Comparison of ENCODE assay signal across 28 cellular contexts in the genomic region with DNA sequence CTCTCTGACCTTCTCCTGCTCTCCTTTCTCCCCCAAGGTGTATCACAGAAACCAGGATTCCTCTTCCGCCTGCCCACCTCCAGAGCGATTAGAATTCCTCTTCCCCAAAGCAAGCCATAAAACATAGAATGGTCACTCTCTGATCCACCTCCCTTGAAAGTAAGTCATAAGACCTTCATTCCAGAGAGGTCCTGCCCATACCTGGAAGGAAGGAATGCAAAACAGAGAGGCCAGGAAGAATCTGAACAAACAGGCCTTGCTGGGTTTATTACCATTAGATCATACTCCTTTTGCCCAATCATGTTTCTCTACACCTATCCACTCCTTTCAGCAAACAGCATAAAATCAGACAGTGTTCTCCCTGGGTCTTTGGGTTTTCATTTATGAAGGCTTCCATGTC. TPM values are rescaled to one million over a fixed set of nuclear protein-coding genes. Genes with fewer than 3 reads are reported as not detected.
DNase-seq lines count a peak whose midpoint lies in the region; ATAC-seq and TF ChIP-seq lines count a peak whose summit lies in the region.
"Had no signal": no experiment of that assay in that cellular context is flagged by ENCODE, and none has a peak within 500 bp of the region (broad histone marks: within the 10 kb centered on the region; RNA-seq: fewer than 3 reads in every experiment).

No MANE protein-coding gene starts in this region.

- H3K56ac ChIP-seq in mesendoderm (ENCODE audit: low read length), result peak overlapping the region; percentile 78

- H3K27me3 ChIP-seq in Caco-2 (replicated peaks; ENCODE audit: control insufficient read depth, insufficient read depth, low read length) (no peaks in the 10 kb centered on the region), esophagus squamous epithelium (no peaks in the 10 kb centered on the region), mesendoderm (ENCODE audit: insufficient read depth, low read length, poor library complexity) (no peaks in the 10 kb centered on the region)
- H3K27me3 ChIP-seq: esophagus muscularis mucosa, gastroesophageal sphincter, SJSA1, tibial nerve had no signal

- POLR2A ChIA-PET in Caco-2 (lab: Charles Lee), result interaction anchor here (0.6 kb wide), 1 partner anchor 21 kb away, joined by 21 read pairs; no protein-coding TSS in a partner anchor

- in situ Hi-C loops in KBM-7 (cut with MboI; ENCODE audit: low pct_unique_long_range_greater_than_20kb, low sequenced_read_pairs), result no loop called here

- H3K4me3 ChIP-seq in Caco-2 (ENCODE audit: low read depth, low read length) (no peak overlapping the region), esophagus squamous epithelium (no peak overlapping the region), mesendoderm (ENCODE audit: low read length) (no peak overlapping the region)
- H3K4me3 ChIP-seq: esophagus muscularis mucosa, gastroesophageal sphincter, SJSA1, tibial nerve had no signal

- CTCF ChIA-PET in Caco-2 (lab: Charles Lee), result no interaction called here

- H3K27me3 Mint-ChIP-seq in Caco-2 (ENCODE audit: insufficient read depth, unreplicated experiment) (no peaks in the 10 kb centered on the region), immature natural killer cell (ENCODE audit: low read depth in 3 of 3) (no peaks in the 10 kb centered on the region)
- H3K27me3 Mint-ChIP-seq in stimulated activated naive CD8-positive, alpha-beta T cell treated with anti-CD3 and anti-CD28 coated beads, Interleukin-15, amount 100 ng/mL, for 72 hours, result no peaks in the 10 kb centered on the region
- H3K27me3 Mint-ChIP-seq: activated T-helper 17 cell treated with anti-CD3 and anti-CD28 coated beads, Interleukin-2, amount 50 U/mL, for 72 hours had no signal

- no peak overlapping the region for H4K8ac ChIP-seq in mesendoderm (ENCODE audit: low read depth, low read length)

- DNase-seq in Caco-2 (peak; percentile 90), esophagus squamous epithelium (lab: John Stamatoyannopoulos, UW) (no peak), mesendoderm (peak; percentile 96), KBM-7 (no peak), immature natural killer cell (no peak), anterior cingulate cortex (lab: John Stamatoyannopoulos, UW) (no peak)
- no peak for DNase-seq in stimulated activated naive CD8-positive, alpha-beta T cell treated with anti-CD3 and anti-CD28 coated beads, Interleukin-15, amount 100 ng/mL, for 72 hours
- DNase-seq: activated CD4-positive, alpha-beta T cell treated with anti-CD3 and anti-CD28 coated beads for 48 hours; CD8-positive, alpha-beta memory T cell; cerebellar nuclear complex; DMS79; effector CD4-positive, alpha-beta T cell; Karpas-422; NCI-H1092 treated with DMSO at 0.1 percent for 48 hours; NCI-H2029; NCI-H226; NCI-H82; small intestine; stimulated activated CD4-positive, alpha-beta T cell treated with anti-CD3 and anti-CD28 coated beads, Interleukin-2, amount 100 ng/mL, for 48 hours; stimulated activated naive CD4-positive, alpha-beta T cell treated with Interleukin-2 at 50 U/mL for 16 hours had no signal

- H4K5ac ChIP-seq in mesendoderm (ENCODE audit: low read length), result peak overlapping the region; percentile 79

- H3K27ac Mint-ChIP-seq in Caco-2 (ENCODE audit: unreplicated experiment) (peak overlapping the region; percentile 79), immature natural killer cell (no peak overlapping the region)
- no peak overlapping the region for H3K27ac Mint-ChIP-seq in stimulated activated naive CD8-positive, alpha-beta T cell treated with anti-CD3 and anti-CD28 coated beads, Interleukin-15, amount 100 ng/mL, for 72 hours
- H3K27ac Mint-ChIP-seq: activated naive CD4-positive, alpha-beta T cell treated with anti-CD3 and anti-CD28 coated beads, Interleukin-2, amount 50 U/mL, for 72 hours; activated T-helper 17 cell treated with anti-CD3 and anti-CD28 coated beads, Interleukin-2, amount 50 U/mL, for 72 hours; CD8-positive, alpha-beta memory T cell; T-helper 1 cell treated with Interleukin-12 subunit alpha and Interleukin-12 subunit beta and Interleukin-4 antibody, amounts not matched to agents 30 μg/mL and 1 μg/mL, for 36 hours had no signal

- WGBS in esophagus squamous epithelium, 2 donors, result 84 to 95% methylated on average over 2 of the region's 2 CpGs
- no CpG with 5 or more reads among the region's 2 CpGs for WGBS in mesendoderm (ENCODE audit: extremely low coverage, insufficient coverage, low lambda C conversion rate)

- H3K4me1 Mint-ChIP-seq in Caco-2 (ENCODE audit: low read depth, unreplicated experiment) (peaks cover 20% of the 10 kb centered on the region), immature natural killer cell (no peaks in the 10 kb centered on the region)
- no peaks in the 10 kb centered on the region for H3K4me1 Mint-ChIP-seq in stimulated activated naive CD8-positive, alpha-beta T cell treated with anti-CD3 and anti-CD28 coated beads, Interleukin-15, amount 100 ng/mL, for 72 hours
- H3K4me1 Mint-ChIP-seq: activated T-helper 17 cell treated with anti-CD3 and anti-CD28 coated beads, Interleukin-2, amount 50 U/mL, for 72 hours; CD8-positive, alpha-beta memory T cell had no signal

- peak overlapping the region; percentile 23 for H2BK15ac ChIP-seq in mesendoderm (replicated peaks; ENCODE audit: low read depth)

- H3K27ac ChIP-seq in esophagus squamous epithelium (peak overlapping the region in 3 of 4 donors; percentile 30 to 62 (median 39)), mesendoderm (ENCODE audit: low read depth, low read length) (peak overlapping the region; percentile 95)
- H3K27ac ChIP-seq: esophagus muscularis mucosa, gastroesophageal sphincter, SJSA1, tibial nerve had no signal

- no peak for TF ChIP-seq POLR2A in esophagus squamous epithelium (IDR thresholded peaks at IDR 0.05)

- H3K4me1 ChIP-seq in Caco-2, result peaks cover 38% of the 10 kb centered on the region
- H3K4me1 ChIP-seq in esophagus squamous epithelium, result peaks cover 0 to 6% (median 0%) of the 10 kb centered on the region in 3 donors
- H3K4me1 ChIP-seq in mesendoderm (ENCODE audit: control insufficient read depth, low read depth, low read length), result peaks cover 8% of the 10 kb centered on the region
- H3K4me1 ChIP-seq: esophagus muscularis mucosa, gastroesophageal sphincter, SJSA1, tibial nerve had no signal

- no peak overlapping the region for H3K4me2 ChIP-seq in mesendoderm (ENCODE audit: low read length)

- H3K79me2 ChIP-seq in mesendoderm (ENCODE audit: control insufficient read depth, insufficient read depth, low read length), result no peaks in the 10 kb centered on the region

- H3K4ac ChIP-seq in mesendoderm (ENCODE audit: low read depth, low read length), result peak overlapping the region; percentile 55

- peak overlapping the region; percentile 25 for H3K4me3 Mint-ChIP-seq in Caco-2 (ENCODE audit: unreplicated experiment)
- H3K4me3 Mint-ChIP-seq in immature natural killer cell, result no peak overlapping the region
- no peak overlapping the region for H3K4me3 Mint-ChIP-seq in stimulated activated naive CD8-positive, alpha-beta T cell treated with anti-CD3 and anti-CD28 coated beads, Interleukin-15, amount 100 ng/mL, for 72 hours
- H3K4me3 Mint-ChIP-seq: activated T-helper 17 cell treated with anti-CD3 and anti-CD28 coated beads, Interleukin-2, amount 50 U/mL, for 72 hours; CD8-positive, alpha-beta memory T cell; T-helper 1 cell treated with Interleukin-12 subunit alpha and Interleukin-12 subunit beta and Interleukin-4 antibody, amounts not matched to agents 30 μg/mL and 1 μg/mL, for 36 hours had no signal

- peak; percentile 73 for TF ChIP-seq EP300 in Ishikawa (IDR thresholded peaks at IDR 0.05; ENCODE audit: borderline replicate concordance)

- no TSS peak for BruUV-seq in Caco-2 (replicated peaks; lab: Mats Ljungman, UMichigan)

- H3K79me1 ChIP-seq in mesendoderm (ENCODE audit: low read length), result no peaks in the 10 kb centered on the region

- TF ChIP-seq RAD21 in Ishikawa (IDR thresholded peaks at IDR 0.05; ENCODE audit: low read depth), result peak; percentile 23; the same call in 1 of the 2 replicates

- no peak for TF ChIP-seq CTCF in Caco-2 (IDR thresholded peaks at IDR 0.05; ENCODE audit: insufficient read depth in 1 of 2, low read depth in 1 of 2, low read length in 1 of 2, severe bottlenecking in 1 of 2, unreplicated experiment in 1 of 2)
- no peak for TF ChIP-seq CTCF in esophagus squamous epithelium (IDR thresholded peaks at IDR 0.05)

- H2AK5ac ChIP-seq in mesendoderm (ENCODE audit: low read length), result no peak overlapping the region

- intact Hi-C loops in Caco-2 (cut with micrococcal nuclease; ENCODE audit: unreplicated experiment) (loop anchor here (1.0 kb wide), 5 partner anchors 21 to 160 kb away; partner anchors contain the start of genes CDKL3 and UBE2B), esophagus squamous epithelium (cut with DNase I) (no loop called here)

- H2BK5ac ChIP-seq in mesendoderm (ENCODE audit: low read length), result peak overlapping the region; percentile 92

- no peak for ATAC-seq in stimulated activated naive CD8-positive, alpha-beta T cell treated with anti-CD3 and anti-CD28 coated beads, Interleukin-15, amount 100 ng/mL, for 72 hours
- ATAC-seq: activated naive CD4-positive, alpha-beta T cell treated with anti-CD3 and anti-CD28 coated beads, Interleukin-2, amount 50 U/mL, for 72 hours; activated T-helper 17 cell treated with anti-CD3 and anti-CD28 coated beads, Interleukin-2, amount 50 U/mL, for 72 hours; gastroesophageal sphincter had no signal

- H2BK120ac ChIP-seq in mesendoderm (ENCODE audit: low read depth, low read length), result peak overlapping the region; percentile 92

- H3K9me3 Mint-ChIP-seq in Caco-2 (ENCODE audit: unreplicated experiment) (no peaks in the 10 kb centered on the region), immature natural killer cell (no peaks in the 10 kb centered on the region)
- H3K9me3 Mint-ChIP-seq in stimulated activated naive CD8-positive, alpha-beta T cell treated with anti-CD3 and anti-CD28 coated beads, Interleukin-15, amount 100 ng/mL, for 72 hours, result no peaks in the 10 kb centered on the region
- H3K9me3 Mint-ChIP-seq: activated naive CD4-positive, alpha-beta T cell treated with anti-CD3 and anti-CD28 coated beads, Interleukin-2, amount 50 U/mL, for 72 hours; activated T-helper 17 cell treated with anti-CD3 and anti-CD28 coated beads, Interleukin-2, amount 50 U/mL, for 72 hours; CD8-positive, alpha-beta memory T cell; T-helper 1 cell treated with Interleukin-12 subunit alpha and Interleukin-12 subunit beta and Interleukin-4 antibody, amounts not matched to agents 30 μg/mL and 1 μg/mL, for 36 hours had no signal

- peaks cover 16% of the 10 kb centered on the region for H3K36me3 Mint-ChIP-seq in Caco-2 (ENCODE audit: insufficient read depth, unreplicated experiment)
- peaks cover 0 to 6% (median 0%) of the 10 kb centered on the region in 3 donors for H3K36me3 Mint-ChIP-seq in immature natural killer cell
- H3K36me3 Mint-ChIP-seq: activated naive CD4-positive, alpha-beta T cell treated with anti-CD3 and anti-CD28 coated beads, Interleukin-2, amount 50 U/mL, for 72 hours had no signal

- peak overlapping the region; percentile 51 for H3K9ac ChIP-seq in mesendoderm (ENCODE audit: low read length)

- H3K36me3 ChIP-seq in Caco-2 (ENCODE audit: control insufficient read depth, insufficient read depth, low read length), result no peaks in the 10 kb centered on the region
- H3K36me3 ChIP-seq in esophagus squamous epithelium, result peaks cover 0 to 8% (median 0%) of the 10 kb centered on the region in 3 donors
- H3K36me3 ChIP-seq in mesendoderm (ENCODE audit: control insufficient read depth, insufficient read depth, low read length), result no peaks in the 10 kb centered on the region
- H3K36me3 ChIP-seq: SJSA1 had no signal

- H3K23ac ChIP-seq in mesendoderm (ENCODE audit: low read length), result peak overlapping the region; percentile 68

- H3K18ac ChIP-seq in mesendoderm (ENCODE audit: low read length), result peak overlapping the region; percentile 92

- H3K9me3 ChIP-seq in Caco-2 (no peaks in the 10 kb centered on the region), esophagus squamous epithelium (no peaks in the 10 kb centered on the region)
- H3K9me3 ChIP-seq: esophagus muscularis mucosa, gastroesophageal sphincter, SJSA1 had no signal

RNA-seq across cellular contexts. Expression of gene CDKL3, which starts 21.0 kb away (rescaled TPM):
- total RNA-seq in Caco-2 (2022), result 1.8 and 2.0 TPM in 2 replicates
- 1 to 10 TPM in 1 of 4 donors, under 1 TPM in 1, not detected in 2; 0.57 to 6.3 TPM for total RNA-seq in esophagus squamous epithelium
- polyA plus RNA-seq in mesendoderm (2013, experiment 1 of 2), result 1.6 TPM
- 1.4 TPM for polyA plus RNA-seq in mesendoderm (2013, experiment 2 of 2)
- polyA plus RNA-seq in immature natural killer cell, result 1 to 10 TPM in 1 of 3 donors, under 1 TPM in 2; 0.46 to 1.6 (median 0.51) TPM

RNA-seq across cellular contexts. Expression of gene UBE2B, which starts 25.4 kb away (rescaled TPM):
- total RNA-seq in Caco-2 (2022) (76.1 and 78.9 TPM in 2 replicates), esophagus squamous epithelium (10 to 100 TPM; 20.9 to 50.0 (median 41.7) TPM)
- polyA plus RNA-seq in mesendoderm (2013, experiment 1 of 2), result 72.8 TPM
- 76.0 TPM for polyA plus RNA-seq in mesendoderm (2013, experiment 2 of 2)
- polyA plus RNA-seq in immature natural killer cell, result 10 to 100 TPM; 44.0 to 82.8 (median 72.8) TPM

Comparison
In these comparisons a context has a peak if more than half of its experiments do, and no peak if none do; other contexts are left out.
1. DNase-seq: peak in Caco-2 (2 of 2) and mesendoderm (single experiment); none in esophagus squamous epithelium (single experiment), KBM-7 (single experiment), immature natural killer cell (0 of 3), anterior cingulate cortex (0 of 58) and stimulated activated naive CD8-positive, alpha-beta T cell treated with anti-CD3 and anti-CD28 coated beads, Interleukin-15, amount 100 ng/mL, for 72 hours (0 of 2).